In the genomic region with DNA sequence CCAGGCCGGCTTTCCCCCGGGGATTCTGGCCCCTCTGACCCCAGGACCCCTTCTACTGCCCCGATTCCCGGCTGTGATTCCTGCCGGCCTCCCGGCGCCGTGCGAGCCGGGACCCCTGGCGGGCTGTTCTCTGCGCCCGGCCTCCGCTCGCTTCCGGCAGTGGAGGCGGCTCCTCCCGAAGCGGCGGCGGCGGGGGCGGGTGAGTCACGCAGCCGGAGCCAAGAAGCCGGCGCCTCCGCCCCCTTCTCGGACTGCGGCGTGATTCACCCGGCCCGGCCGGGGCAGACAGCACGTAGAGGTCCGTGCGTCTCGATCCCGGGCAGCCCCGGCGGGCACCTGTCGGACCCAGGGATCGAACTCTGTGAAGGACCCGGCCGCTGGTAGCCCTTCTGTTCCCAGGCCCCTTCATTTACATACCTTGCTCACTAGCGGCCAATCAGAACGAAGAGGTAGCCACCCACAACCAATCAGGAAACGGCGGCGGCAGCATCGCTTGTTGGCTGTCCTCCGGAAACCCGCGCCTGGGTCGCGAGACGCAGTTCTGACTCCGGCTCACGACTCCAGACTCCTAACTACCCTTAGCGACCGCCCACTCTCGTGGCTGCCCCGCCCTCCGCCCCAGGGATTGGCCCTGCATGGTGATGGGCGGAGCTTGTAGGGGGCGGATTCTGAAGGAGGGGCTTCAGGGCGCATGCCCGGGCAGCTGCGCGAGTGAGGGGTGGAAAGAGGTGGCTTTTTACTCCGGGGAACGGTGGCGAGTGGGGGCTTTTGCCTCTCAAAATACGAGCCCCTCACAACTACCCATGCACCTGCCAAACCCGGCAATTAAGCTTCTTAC, we compare ENCODE assay signal across 8 cellular contexts. TPM values are rescaled to one million over a fixed set of nuclear protein-coding genes. Genes with fewer than 3 reads are reported as not detected.
DNase-seq lines count a peak whose midpoint lies in the region; ATAC-seq and TF ChIP-seq lines count a peak whose summit lies in the region.

A gene with protein sequence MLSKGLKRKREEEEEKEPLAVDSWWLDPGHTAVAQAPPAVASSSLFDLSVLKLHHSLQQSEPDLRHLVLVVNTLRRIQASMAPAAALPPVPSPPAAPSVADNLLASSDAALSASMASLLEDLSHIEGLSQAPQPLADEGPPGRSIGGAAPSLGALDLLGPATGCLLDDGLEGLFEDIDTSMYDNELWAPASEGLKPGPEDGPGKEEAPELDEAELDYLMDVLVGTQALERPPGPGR (minus strand): TSS at position 543 of the 838 bp plus-strand sequence. CDS start 2,446 bp downstream, outside the sequence.

- intact Hi-C loops in T-helper 1 cell treated with Interleukin-12 subunit alpha and Interleukin-12 subunit beta and Interleukin-4 antibody, amounts not matched to agents 30 ng/mL and 1 ng/mL, for 36 hours (cut with micrococcal nuclease), result loop anchor here (1.0 to 10.0 kb wide), 12 partner anchors 8 to 1439 kb away; partner anchors contain the start of genes AKT2, BLVRB, C19orf47 and FBL
- intact Hi-C loops in heart right ventricle (cut with DNase I), result loop anchor here in 3 of 10 donors (1.0 to 10.0 kb wide), 6 partner anchors 8 to 81 kb away; partner anchors contain the start of genes C19orf47 (in 2 of the 3), PLD3 (in 2 of the 3) and SERTAD3 (in 1 of the 3)

- no peaks in the 10 kb centered on the region for H3K9me3 Mint-ChIP-seq in progenitor cell of endocrine pancreas (ENCODE audit: low read depth)

- H3K27ac ChIP-seq in heart right ventricle (peak within 1 kb of the TSS; percentile 93 to 100 (median 98)), urinary bladder (ENCODE audit: low read depth) (peak within 1 kb of the TSS; percentile 98)

- H3K4me1 Mint-ChIP-seq in progenitor cell of endocrine pancreas (ENCODE audit: low read depth), result peaks cover 12% of the 10 kb centered on the region

- H3K4me3 ChIP-seq in heart right ventricle (peak within 1 kb of the TSS; percentile 66 to 91 (median 82)), urinary bladder (ENCODE audit: low read depth, low read length) (peak within 1 kb of the TSS; percentile 76)

- peak; percentile 76 for ATAC-seq in HG02870 (IDR thresholded peaks at IDR 0.05; ENCODE audit: unreplicated experiment)
- ATAC-seq in heart right ventricle, result peak; percentile 89 to 95 (median 94)

- H3K36me3 ChIP-seq in heart right ventricle (peaks cover 0 to 21% (median 12%) of the 10 kb centered on the region in 9 donors), urinary bladder (ENCODE audit: insufficient read depth) (no peaks in the 10 kb centered on the region)

- no peaks in the 10 kb centered on the region for H3K27me3 ChIP-seq in heart right ventricle

- no peaks in the 10 kb centered on the region for H3K27me3 Mint-ChIP-seq in progenitor cell of endocrine pancreas

- H3K4me3 Mint-ChIP-seq in progenitor cell of endocrine pancreas (ENCODE audit: low read depth), result peak within 1 kb of the TSS; percentile 91

- in situ Hi-C loops in GM13976 (cut with MboI; ENCODE audit: low sequenced_read_pairs, unreplicated experiment), result no loop called here

- no peaks in the 10 kb centered on the region for H3K36me3 Mint-ChIP-seq in progenitor cell of endocrine pancreas (ENCODE audit: insufficient read depth)

- WGBS in heart right ventricle, 2 donors, result 0% methylated on average over 66 to 75 of the region's 75 CpGs
- WGBS in urinary bladder, result under 1% methylated on average over 75 of the region's 75 CpGs

- peak; percentile 48 for TF ChIP-seq CTCF in GM13976 (IDR thresholded peaks at IDR 0.05; ENCODE audit: borderline replicate concordance, control extremely low read depth, extremely low read depth, insufficient read depth, missing control alignments)
- TF ChIP-seq CTCF in heart right ventricle (IDR thresholded peaks at IDR 0.05), result peak in 8 of 9 donors; percentile 58 to 88 (median 83)
- no peak for TF ChIP-seq CTCF in progenitor cell of endocrine pancreas (IDR thresholded peaks at IDR 0.05; ENCODE audit: unreplicated experiment)

- H3K9me3 ChIP-seq in heart right ventricle, result no peaks in the 10 kb centered on the region

- H3K27ac Mint-ChIP-seq in progenitor cell of endocrine pancreas, result peak within 1 kb of the TSS; percentile 96

- peaks cover 5 to 48% (median 40%) of the 10 kb centered on the region in 9 donors for H3K4me1 ChIP-seq in heart right ventricle
- no peaks in the 10 kb centered on the region for H3K4me1 ChIP-seq in urinary bladder (ENCODE audit: insufficient read depth)

- peak; percentile 99 for DNase-seq in GM13976 (ENCODE audit: low spot score)
- peak; percentile 96 for DNase-seq in NCI-H146 treated with DMSO at 0.1 percent for 48 hours (lab: John Stamatoyannopoulos, UW; ENCODE audit: unreplicated experiment)
- peak; percentile 96 for DNase-seq in amniotic stem cell (lab: John Stamatoyannopoulos, UW)
- peak; percentile 100 for DNase-seq in heart right ventricle
- DNase-seq in progenitor cell of endocrine pancreas (ENCODE audit: low spot score, unreplicated experiment), result peak; percentile 100

RNA-seq across cellular contexts. Expression of the gene that starts here (rescaled TPM):
- total RNA-seq in T-helper 1 cell treated with Interleukin-12 subunit alpha and Interleukin-12 subunit beta and Interleukin-4 antibody, amounts not matched to agents 30 ng/mL and 1 ng/mL, for 36 hours, result 13.9 and 14.3 TPM in 2 replicates
- total RNA-seq in heart right ventricle (10 to 100 TPM in 3 of 10 donors, 1 to 10 TPM in 7; 6.3 to 16.8 (median 8.4) TPM), progenitor cell of endocrine pancreas (4.1 and 4.4 TPM in 2 replicates), urinary bladder (6.8 TPM)
- polyA plus RNA-seq in heart right ventricle (10 to 100 TPM; 13.4 to 35.8 TPM), urinary bladder (24.5 TPM)

Comparison
In these comparisons a context has a peak if more than half of its experiments do, and no peak if none do; other contexts are left out.
1. Peak in every context shown above with its lines: DNase-seq, ATAC-seq, H3K4me3 ChIP-seq and H3K27ac ChIP-seq.